2 cellular contexts compared by ENCODE assay signal in the genomic region with DNA sequence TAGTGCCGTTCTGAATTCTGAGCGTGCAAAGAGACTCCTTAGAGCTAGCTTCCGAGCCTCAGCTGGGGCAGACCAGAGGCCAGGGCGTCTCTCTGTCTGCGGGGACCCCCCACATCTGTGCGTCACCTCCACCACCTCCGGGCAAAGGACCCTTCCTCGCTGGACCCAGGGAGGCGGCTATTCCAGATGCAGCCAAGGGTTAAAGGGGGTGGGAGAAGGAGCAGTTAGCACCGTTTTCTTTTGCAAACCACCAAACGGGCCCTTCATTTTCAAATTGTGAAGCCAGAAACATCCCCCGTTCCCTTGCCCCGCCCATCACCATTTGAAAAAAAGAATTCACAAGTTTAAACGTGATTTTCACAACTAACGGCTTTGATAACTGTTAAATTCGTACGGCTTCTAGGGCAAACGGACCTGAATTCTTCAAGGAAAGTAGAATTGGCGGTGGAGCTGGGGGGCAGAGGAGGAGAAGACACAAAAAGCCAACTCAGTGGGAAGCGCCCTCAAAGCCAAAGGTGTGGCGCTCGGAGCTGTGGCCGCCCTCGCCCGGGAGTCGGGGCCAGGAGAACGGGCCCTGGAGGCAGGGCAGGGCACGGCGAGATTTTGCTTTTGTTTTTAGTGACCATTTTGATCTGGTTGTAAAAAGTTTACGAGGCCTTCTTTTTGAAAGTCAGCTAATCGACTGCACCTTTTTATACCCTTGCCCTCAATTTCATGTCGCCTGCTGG.
TF ChIP-seq lines count a peak whose summit lies in the region.

No MANE protein-coding gene starts in this region.

TF ChIP-seq in IMR-90, 13 proteins besides CTCF, POLR2A, EP300 and RAD21:
- no peak for TF ChIP-seq MAFK (IDR thresholded peaks at IDR 0.05; ENCODE audit: low read depth, low read length)
- TF ChIP-seq MXI1 (IDR thresholded peaks at IDR 0.05; ENCODE audit: borderline replicate concordance, low read depth, low read length): no peak
- no peak for TF ChIP-seq BHLHE40 (IDR thresholded peaks at IDR 0.05; ENCODE audit: low read depth, low read length)
- TF ChIP-seq NFE2L2 (IDR thresholded peaks at IDR 0.05; ENCODE audit: low read depth, low read length): no peak
- no peak for TF ChIP-seq SMC3 (IDR thresholded peaks at IDR 0.05; ENCODE audit: low read depth, low read length)
- no peak for TF ChIP-seq FOS (IDR thresholded peaks at IDR 0.05; ENCODE audit: low read depth, low read length)
- TF ChIP-seq, protein P1, sequence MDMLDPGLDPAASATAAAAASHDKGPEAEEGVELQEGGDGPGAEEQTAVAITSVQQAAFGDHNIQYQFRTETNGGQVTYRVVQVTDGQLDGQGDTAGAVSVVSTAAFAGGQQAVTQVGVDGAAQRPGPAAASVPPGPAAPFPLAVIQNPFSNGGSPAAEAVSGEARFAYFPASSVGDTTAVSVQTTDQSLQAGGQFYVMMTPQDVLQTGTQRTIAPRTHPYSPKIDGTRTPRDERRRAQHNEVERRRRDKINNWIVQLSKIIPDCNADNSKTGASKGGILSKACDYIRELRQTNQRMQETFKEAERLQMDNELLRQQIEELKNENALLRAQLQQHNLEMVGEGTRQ (IDR thresholded peaks at IDR 0.05; ENCODE audit: low read depth, low read length): no peak
- TF ChIP-seq RFX5 (IDR thresholded peaks at IDR 0.05; ENCODE audit: low read depth, low read length): no peak
- TF ChIP-seq CHD1 (IDR thresholded peaks at IDR 0.05; ENCODE audit: low read depth, low read length): no peak
- TF ChIP-seq MAZ (IDR thresholded peaks at IDR 0.05; ENCODE audit: borderline replicate concordance, low read depth, low read length): no peak
- no peak for TF ChIP-seq CEBPB (IDR thresholded peaks at IDR 0.05; ENCODE audit: low read depth, low read length)
- TF ChIP-seq, protein P2, sequence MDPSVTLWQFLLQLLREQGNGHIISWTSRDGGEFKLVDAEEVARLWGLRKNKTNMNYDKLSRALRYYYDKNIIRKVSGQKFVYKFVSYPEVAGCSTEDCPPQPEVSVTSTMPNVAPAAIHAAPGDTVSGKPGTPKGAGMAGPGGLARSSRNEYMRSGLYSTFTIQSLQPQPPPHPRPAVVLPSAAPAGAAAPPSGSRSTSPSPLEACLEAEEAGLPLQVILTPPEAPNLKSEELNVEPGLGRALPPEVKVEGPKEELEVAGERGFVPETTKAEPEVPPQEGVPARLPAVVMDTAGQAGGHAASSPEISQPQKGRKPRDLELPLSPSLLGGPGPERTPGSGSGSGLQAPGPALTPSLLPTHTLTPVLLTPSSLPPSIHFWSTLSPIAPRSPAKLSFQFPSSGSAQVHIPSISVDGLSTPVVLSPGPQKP (IDR thresholded peaks at IDR 0.05; ENCODE audit: borderline replicate concordance, low read depth, low read length): no peak
- TF ChIP-seq RCOR1 (IDR thresholded peaks at IDR 0.05; ENCODE audit: insufficient replicate concordance, low read length): no peak

TF ChIP-seq in endothelial cell of umbilical vein, 7 proteins besides CTCF, POLR2A, EP300 and RAD21:
- TF ChIP-seq GATA2 (IDR thresholded peaks at IDR 0.05; ENCODE audit: insufficient read depth, insufficient read length, low read depth, low read length): no peak
- TF ChIP-seq EZH2 (IDR thresholded peaks at IDR 0.05; ENCODE audit: borderline replicate concordance, low read depth, low read length, severe bottlenecking): peak; percentile 59
